In genomic region chr6:136614350-136614749, GRCh38 we compare ENCODE assay signal across 16 cellular contexts.
A peak's percentile ranks its signal among the peaks of the same experiment; 100 is the strongest.
DNase-seq lines count a peak whose midpoint lies in the region; ATAC-seq, FAIRE-seq and TF ChIP-seq lines count a peak whose summit lies in the region.
"Had no signal": no experiment of that assay in that cellular context is flagged by ENCODE, and none has a peak within 500 bp of the region (broad histone marks: within the 10 kb centered on the region; RNA-seq: fewer than 3 reads in every experiment).

No MANE protein-coding gene starts in this region.

- H3K36me3 ChIP-seq in HepG2 (replicated peaks in 1 of 2; ENCODE audit: control insufficient read depth in 1 of 2, insufficient read depth in 2 of 2, low read length in 2 of 2), result no peaks in the 10 kb centered on the region
- peaks cover 0 to 6% (median under 1%) of the 10 kb centered on the region in 4 donors for H3K36me3 ChIP-seq in right lobe of liver
- H3K36me3 ChIP-seq in K562 (ENCODE audit: control insufficient read depth, insufficient read depth, low read length), result peaks cover 13% of the 10 kb centered on the region; the same call in 2 of the 3 replicates
- peaks cover 10% of the 10 kb centered on the region for H3K36me3 ChIP-seq in skeletal muscle satellite cell (ENCODE audit: insufficient read depth, low read length)

- H3K4me1 ChIP-seq in HepG2 (ENCODE audit: insufficient read depth, low read length) (no peaks in the 10 kb centered on the region), right lobe of liver (no peaks in the 10 kb centered on the region), K562 (replicated peaks in 1 of 2; ENCODE audit: control insufficient read depth in 2 of 2, insufficient read depth in 2 of 2, low read length in 2 of 2) (peaks cover 10 to 17% of the 10 kb centered on the region in 2 experiments), skeletal muscle satellite cell (ENCODE audit: control insufficient read depth, insufficient read depth, low read length) (peaks cover 44% of the 10 kb centered on the region)

- in situ Hi-C loops in HepG2 (cut with HindIII; ENCODE audit: extremely low pct_ligation_motif_present, low pct_unique_long_range_greater_than_20kb) (no loop called here), K562 (cut with MboI) (no loop called here)

- intact Hi-C loops in HepG2 (cut with micrococcal nuclease; ENCODE audit: unreplicated experiment) (no loop called here), right lobe of liver (cut with DNase I) (no loop called here), K562 (cut with micrococcal nuclease) (no loop called here)

- ATAC-seq in HepG2 (no peak), right lobe of liver (no peak), K562 (no peak)
- ATAC-seq: A549; CD8-positive, alpha-beta T cell had no signal

- H3K9me1 ChIP-seq in K562 (ENCODE audit: control insufficient read depth, insufficient read depth, low read length), result peaks cover 3% of the 10 kb centered on the region

- H3K79me2 ChIP-seq in HepG2 (ENCODE audit: insufficient read depth, low read length), result no peaks in the 10 kb centered on the region
- H3K79me2 ChIP-seq in K562 (ENCODE audit: control insufficient read depth, insufficient read depth, low read length), result no peaks in the 10 kb centered on the region

- H3K27me3 ChIP-seq in HepG2 (ENCODE audit: control insufficient read depth in 1 of 2, insufficient read depth in 2 of 2, low read length in 2 of 2) (no peaks in the 10 kb centered on the region; a peak in 1 of 5 replicates), right lobe of liver (no peaks in the 10 kb centered on the region), K562 (ENCODE audit: control insufficient read depth in 2 of 2, insufficient read depth in 2 of 2, low read length in 2 of 2) (no peaks in the 10 kb centered on the region), skeletal muscle satellite cell (ENCODE audit: control insufficient read depth, insufficient read depth, low read length) (no peaks in the 10 kb centered on the region)
- H3K27me3 ChIP-seq: BLaER1 treated with 17β-estradiol and CSF1 and Interleukin-3, amounts not matched to agents 10 nM and 100 nM had no signal

- H3K9ac ChIP-seq in HepG2 (ENCODE audit: insufficient read depth, low read depth, low read length) (no peak overlapping the region), K562 (ENCODE audit: insufficient read depth in 1 of 2, low read depth in 2 of 2, low read length in 2 of 2) (no peak overlapping the region), skeletal muscle satellite cell (ENCODE audit: low read depth, low read length) (peak overlapping the region; percentile 55)
- H3K9ac ChIP-seq: BLaER1 treated with 17β-estradiol and CSF1 and Interleukin-3, amounts not matched to agents 10 nM and 100 nM; GM23248 had no signal

- H3K4me3 ChIP-seq in HepG2 (replicated peaks in 1 of 3; ENCODE audit: insufficient read depth in 1 of 3, low read depth in 2 of 3, low read length in 3 of 3) (no peak overlapping the region), right lobe of liver (no peak overlapping the region), K562 (no peak overlapping the region), skeletal muscle satellite cell (ENCODE audit: low read length) (no peak overlapping the region)
- H3K4me3 ChIP-seq: A549; BLaER1 treated with 17β-estradiol and CSF1 and Interleukin-3, amounts not matched to agents 10 nM and 100 nM; GM23248 had no signal

- no peak overlapping the region for H3K4me2 ChIP-seq in HepG2 (ENCODE audit: low read depth, low read length)
- H3K4me2 ChIP-seq in K562 (ENCODE audit: insufficient read depth, low read length), result no peak overlapping the region
- no peak overlapping the region for H3K4me2 ChIP-seq in skeletal muscle satellite cell (ENCODE audit: low read length)

- 29% methylated on average over 1 of the region's 1 CpG for WGBS in HepG2 (ENCODE audit: low lambda C conversion rate)
- 100% methylated on average over 1 of the region's 1 CpG for WGBS in right lobe of liver (ENCODE audit: insufficient coverage, low coverage, low lambda C conversion rate, missing lambda C conversion rate)
- WGBS in K562 (ENCODE audit: insufficient coverage, low coverage, missing lambda C conversion rate), result 38% methylated on average over 1 of the region's 1 CpG

- POLR2A ChIA-PET in HepG2 (lab: Yijun Ruan, JAX), result no interaction called here
- POLR2A ChIA-PET in K562 (lab: Yijun Ruan, JAX), result interaction anchor here (1.2 kb wide), 1 partner anchor 8 kb away, joined by 4 read pairs; no protein-coding TSS in a partner anchor

- H3K27ac ChIP-seq in HepG2 (ENCODE audit: extremely low read length, insufficient read depth, low read length) (no peak overlapping the region), right lobe of liver (no peak overlapping the region), K562 (ENCODE audit: extremely low read depth, low read depth, low read length) (no peak overlapping the region)
- H3K27ac ChIP-seq: 22Rv1; BLaER1 treated with 17β-estradiol and CSF1 and Interleukin-3, amounts not matched to agents 10 nM and 100 nM; GM23248 had no signal

- BruUV-seq in HepG2 (replicated peaks; lab: Mats Ljungman, UMichigan) (no TSS peak), K562 (replicated peaks; lab: Mats Ljungman, UMichigan) (no TSS peak)

- H4K20me1 ChIP-seq in HepG2 (ENCODE audit: insufficient read depth, low read length) (no peaks in the 10 kb centered on the region), K562 (replicated peaks; ENCODE audit: control insufficient read depth, insufficient read depth, low read length) (no peaks in the 10 kb centered on the region; the same call in 1 of the 2 replicates)
- H4K20me1 ChIP-seq: BLaER1 treated with 17β-estradiol and CSF1 and Interleukin-3, amounts not matched to agents 10 nM and 100 nM had no signal

- H3K9me3 ChIP-seq in HepG2 (ENCODE audit: low read length) (no peaks in the 10 kb centered on the region), right lobe of liver (no peaks in the 10 kb centered on the region), K562 (replicated peaks; ENCODE audit: control insufficient read depth, insufficient read depth, low read depth, low read length) (no peaks in the 10 kb centered on the region), skeletal muscle satellite cell (replicated peaks; ENCODE audit: low read length) (no peaks in the 10 kb centered on the region)
- H3K9me3 ChIP-seq: A549; BLaER1 treated with 17β-estradiol and CSF1 and Interleukin-3, amounts not matched to agents 10 nM and 100 nM had no signal

- no peak for TF ChIP-seq EP300 in HepG2 (IDR thresholded peaks at IDR 0.05; ENCODE audit: low read depth in 2 of 2, low read length in 2 of 2)
- TF ChIP-seq EP300 in HepG2 (CRISPR knock-in tag; IDR thresholded peaks at IDR 0.05; ENCODE audit: borderline replicate concordance), result no peak
- TF ChIP-seq EP300 in K562 (IDR thresholded peaks at IDR 0.05; ENCODE audit: low read length), result no peak

- TF ChIP-seq POLR2A in HepG2 (IDR thresholded peaks at IDR 0.05; ENCODE audit: insufficient read depth in 1 of 2, low read depth in 2 of 2, low read length in 2 of 2) (no peak), right lobe of liver (IDR thresholded peaks at IDR 0.05) (no peak), K562 (conservative IDR thresholded peaks at IDR 0.05) (no peak)

- H2AFZ ChIP-seq in HepG2 (ENCODE audit: low read length) (no peak overlapping the region), K562 (ENCODE audit: low read depth, low read length) (no peak overlapping the region)
- H2AFZ ChIP-seq: GM23248 had no signal

- TF ChIP-seq CTCF in HepG2 (CRISPR knock-in tag; IDR thresholded peaks at IDR 0.05) (no peak), right lobe of liver (IDR thresholded peaks at IDR 0.05) (no peak), K562 (IDR thresholded peaks at IDR 0.05 in 2 of 3, conservative IDR thresholded peaks at IDR 0.05 in 1 of 3; ENCODE audit: insufficient read depth in 2 of 3, low read depth in 1 of 3, low read length in 3 of 3) (no peak)

- TF ChIP-seq RAD21 in HepG2 (CRISPR knock-in tag; IDR thresholded peaks at IDR 0.05) (no peak), K562 (CRISPR knock-in tag; conservative IDR thresholded peaks at IDR 0.05 in 1 of 2, IDR thresholded peaks at IDR 0.05 in 1 of 2) (no peak)

- FAIRE-seq in HepG2 (lab: Jason Lieb, UNC) (no peak), K562 (lab: Jason Lieb, UNC) (no peak)
- FAIRE-seq: A549 had no signal

- DNase-seq in HepG2 (ENCODE audit: low spot score), result no peak
- no peak for DNase-seq in right lobe of liver
- no peak for DNase-seq in K562 (ENCODE audit: extremely low read depth in 1 of 4, low spot score in 3 of 4)
- no peak for DNase-seq in OCI-M1 (lab: John Stamatoyannopoulos, UW)
- DNase-seq in GOT3 (lab: John Stamatoyannopoulos, UW), result no peak
- DNase-seq in activated CD4-positive, CD25-positive, alpha-beta regulatory T cell treated with anti-CD3 and anti-CD28 coated beads, Interleukin-2, amount 50 U/mL, for 72 hours, result no peak
- DNase-seq: Calu3; CD8-positive, alpha-beta T cell; DMS79 treated with DMSO at 0.1 percent for 48 hours; GF-D8; GM23248; H9 had no signal

- CTCF ChIA-PET in HepG2 (lab: Yijun Ruan, JAX; ENCODE audit: low intra/inter-chr PET ratio, low total read pairs), result no interaction called here
- CTCF ChIA-PET in K562 (lab: Yijun Ruan, JAX; ENCODE audit: low intra/inter-chr PET ratio), result no interaction called here

TF ChIP-seq in HepG2, 621 proteins besides CTCF, POLR2A, EP300 and RAD21:
- TF ChIP-seq GATAD1 (CRISPR knock-in tag; IDR thresholded peaks at IDR 0.05) (no peak), ZNF629 (CRISPR knock-in tag; conservative IDR thresholded peaks at IDR 0.05) (0 out of 2 replicates have a peak, but pooled peaks have one; percentile 20)

TF ChIP-seq in K562, 482 proteins besides CTCF, POLR2A, EP300 and RAD21:
- TF ChIP-seq SRF (CRISPR knock-in tag; IDR thresholded peaks at IDR 0.05) (no peak), ADNP (tag; IDR thresholded peaks at IDR 0.05) (peak; percentile 44; the same call in 1 of the 2 replicates), RBM25 (IDR thresholded peaks at IDR 0.05; ENCODE audit: low read depth, low read length, severe bottlenecking) (peak; percentile 99), KDM1A (IDR thresholded peaks at IDR 0.05) (peak in 1 of 2 experiments; percentile 51; a peak in 3 of 4 replicates), EP400 (IDR thresholded peaks at IDR 0.05) (no peak), BCOR (IDR thresholded peaks at IDR 0.05) (peak; percentile 73; the same call in 1 of the 2 replicates), RCOR1 (IDR thresholded peaks at IDR 0.05; ENCODE audit: borderline replicate concordance in 1 of 2, low read depth in 2 of 2, low read length in 2 of 2) (0 out of 4 replicates have a peak, but pooled peaks of 1 of the 2 experiments have one; percentile 8)

Comparison
In these comparisons a context has a peak if more than half of its experiments do, and no peak if none do; other contexts are left out.
1. Of the 241 proteins assayed by ChIP-seq in both HepG2 and K562: peak only in HepG2: none; only in K562: ADNP; in both: none; in neither: 239; mixed calls (peak in some experiments, not most) for 1.